In the genomic region with DNA sequence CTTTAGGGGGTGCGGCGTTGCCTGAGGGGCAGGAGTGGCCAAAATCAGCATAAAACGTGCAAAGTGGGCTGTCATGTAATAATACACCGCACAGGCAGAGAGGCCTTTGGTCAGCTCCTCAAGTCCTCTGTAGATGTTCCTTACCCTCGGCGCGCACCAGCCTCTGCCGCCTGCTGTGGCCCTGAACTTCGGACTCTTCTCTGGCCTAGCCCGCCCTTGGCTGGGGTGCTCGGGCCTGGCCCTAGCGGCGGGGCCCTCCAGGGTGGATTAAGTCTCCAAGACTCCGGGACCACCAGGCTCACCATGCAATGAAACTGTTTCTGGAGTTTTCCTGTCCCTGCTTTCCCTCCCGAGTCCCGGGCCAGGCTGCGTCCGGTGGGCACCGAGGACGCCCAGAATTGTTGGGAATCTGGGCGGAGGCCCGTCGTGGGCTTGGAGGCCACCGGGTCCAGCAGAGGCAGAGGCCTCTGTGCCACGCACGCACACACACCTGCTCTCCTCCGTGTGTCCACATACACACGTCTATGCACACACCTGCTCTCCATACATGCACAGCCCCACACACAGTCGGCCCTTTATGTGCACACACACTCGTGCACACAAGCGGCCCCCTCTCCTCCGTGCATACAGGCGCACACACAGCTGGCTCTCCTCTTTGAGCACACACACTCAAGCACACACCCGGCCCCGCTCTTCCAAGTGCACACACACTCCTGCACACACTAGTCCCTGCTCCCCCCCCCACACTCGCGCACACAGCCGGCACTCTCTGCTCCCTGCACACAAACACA, we compare ENCODE assay signal across 11 cellular contexts. TPM values are rescaled to one million over a fixed set of nuclear protein-coding genes. Genes with fewer than 3 reads are reported as not detected.
DNase-seq lines count a peak whose midpoint lies in the region; ATAC-seq and TF ChIP-seq lines count a peak whose summit lies in the region.
"Had no signal": no experiment of that assay in that cellular context is flagged by ENCODE, and none has a peak within 500 bp of the region (broad histone marks: within the 10 kb centered on the region; RNA-seq: fewer than 3 reads in every experiment).

No MANE protein-coding gene starts in this region.

- peaks cover 29% of the 10 kb centered on the region for H3K79me2 ChIP-seq in Karpas-422 (ENCODE audit: low read length)

- H3K9ac ChIP-seq in Karpas-422 (ENCODE audit: low read length): no peak overlapping the region

- CTCF ChIA-PET in Caco-2 (lab: Charles Lee): no interaction called here

- ATAC-seq in HG02588 (IDR thresholded peaks at IDR 0.05; ENCODE audit: unreplicated experiment) (no peak), GM18873 (IDR thresholded peaks at IDR 0.05; ENCODE audit: low FRiP score, unreplicated experiment) (no peak)
- ATAC-seq: GM12878 had no signal

- H3K27ac Mint-ChIP-seq in Caco-2 (ENCODE audit: unreplicated experiment) (no peak overlapping the region), nephron progenitor cell (peak overlapping the region; percentile 69)

- peaks cover under 1% of the 10 kb centered on the region for H3K9me3 Mint-ChIP-seq in Caco-2 (ENCODE audit: unreplicated experiment)
- no peaks in the 10 kb centered on the region for H3K9me3 Mint-ChIP-seq in nephron progenitor cell

- H3K4me1 Mint-ChIP-seq in Caco-2 (ENCODE audit: low read depth, unreplicated experiment): peaks cover 14% of the 10 kb centered on the region
- peaks cover 26% of the 10 kb centered on the region for H3K4me1 Mint-ChIP-seq in nephron progenitor cell

- H3K27me3 Mint-ChIP-seq in Caco-2 (ENCODE audit: insufficient read depth, unreplicated experiment) (no peaks in the 10 kb centered on the region), nephron progenitor cell (ENCODE audit: low read depth, poor library complexity) (peaks cover 6% of the 10 kb centered on the region)

- no peak overlapping the region for H3K27ac ChIP-seq in Karpas-422 (ENCODE audit: low read length)
- H3K27ac ChIP-seq in coronary artery: no peak overlapping the region

- peaks cover 32% of the 10 kb centered on the region for H3K36me3 Mint-ChIP-seq in Caco-2 (ENCODE audit: insufficient read depth, unreplicated experiment)
- H3K36me3 Mint-ChIP-seq in nephron progenitor cell (ENCODE audit: low read depth): peaks cover 15% of the 10 kb centered on the region

- POLR2A ChIA-PET in Caco-2 (lab: Charles Lee): no interaction called here

- BruUV-seq in Caco-2 (replicated peaks; lab: Mats Ljungman, UMichigan): no TSS peak

- TF ChIP-seq CTCF in Caco-2 (IDR thresholded peaks at IDR 0.05; ENCODE audit: insufficient read depth in 1 of 2, low read depth in 1 of 2, low read length in 1 of 2, severe bottlenecking in 1 of 2, unreplicated experiment in 1 of 2) (no peak), coronary artery (IDR thresholded peaks at IDR 0.05) (no peak), nephron progenitor cell (IDR thresholded peaks at IDR 0.05) (no peak)

- H3K36me3 ChIP-seq in Caco-2 (ENCODE audit: control insufficient read depth, insufficient read depth, low read length) (peaks cover 6% of the 10 kb centered on the region), Karpas-422 (ENCODE audit: insufficient read depth, low read length) (peaks cover 23% of the 10 kb centered on the region)

- H2AFZ ChIP-seq in Karpas-422 (ENCODE audit: low read length): no peak overlapping the region

- H3K4me3 Mint-ChIP-seq in Caco-2 (ENCODE audit: unreplicated experiment): peak overlapping the region; percentile 54
- peak overlapping the region; percentile 76 for H3K4me3 Mint-ChIP-seq in nephron progenitor cell

- no peaks in the 10 kb centered on the region for H3K9me2 ChIP-seq in Karpas-422 (replicated peaks; ENCODE audit: insufficient read depth, low read length)

- H3K9me3 ChIP-seq in Caco-2: no peaks in the 10 kb centered on the region
- H3K9me3 ChIP-seq in Karpas-422 (ENCODE audit: low read length): no peaks in the 10 kb centered on the region

- peaks cover 13% of the 10 kb centered on the region; the same call in 1 of the 2 replicates for H4K20me1 ChIP-seq in Karpas-422 (ENCODE audit: insufficient read depth, low read depth, low read length)

- no peak overlapping the region for H3K4me3 ChIP-seq in Caco-2 (ENCODE audit: low read depth, low read length)
- peak overlapping the region; percentile 19; the same call in 1 of the 2 replicates for H3K4me3 ChIP-seq in Karpas-422 (ENCODE audit: low read length)
- H3K4me3 ChIP-seq in coronary artery: no peak overlapping the region
- H3K4me3 ChIP-seq: smooth muscle cell had no signal

- DNase-seq in Caco-2: peak in 1 of 2 experiments; percentile 39
- no peak for DNase-seq in Karpas-422
- peak; percentile 67 for DNase-seq in coronary artery (ENCODE audit: low spot score)
- no peak for DNase-seq in nephron progenitor cell
- no peak for DNase-seq in HK-2 (ENCODE audit: unreplicated experiment)
- DNase-seq in pons (ENCODE audit: low spot score): no peak
- DNase-seq: NCI-H1092 had no signal

- H3K27me3 ChIP-seq in Caco-2 (replicated peaks; ENCODE audit: control insufficient read depth, insufficient read depth, low read length) (no peaks in the 10 kb centered on the region), Karpas-422 (ENCODE audit: low read length) (no peaks in the 10 kb centered on the region; the same call in 1 of the 2 replicates)

- H3K4me2 ChIP-seq in Karpas-422 (ENCODE audit: low read depth, low read length, poor library complexity, severe bottlenecking): peak overlapping the region; percentile 29
- H3K4me2 ChIP-seq: smooth muscle cell had no signal

- peaks cover 22% of the 10 kb centered on the region for H3K4me1 ChIP-seq in Caco-2
- peaks cover 20% of the 10 kb centered on the region for H3K4me1 ChIP-seq in Karpas-422 (ENCODE audit: low read length)

- intact Hi-C loops in Caco-2 (cut with micrococcal nuclease; ENCODE audit: unreplicated experiment): no loop called here

RNA-seq across cellular contexts. Expression of a gene that starts 1.5 kb away (rescaled TPM):
- total RNA-seq in Caco-2 (2022): 136 and 140 TPM in 2 replicates
- 89.2 and 113 TPM in 2 replicates for total RNA-seq in Karpas-422 (2014; rRNA removed; shearing (Covaris generic); ENCODE audit: low replicate concordance)
